ENCODE assay signal across 25 cellular contexts in the genomic region with DNA sequence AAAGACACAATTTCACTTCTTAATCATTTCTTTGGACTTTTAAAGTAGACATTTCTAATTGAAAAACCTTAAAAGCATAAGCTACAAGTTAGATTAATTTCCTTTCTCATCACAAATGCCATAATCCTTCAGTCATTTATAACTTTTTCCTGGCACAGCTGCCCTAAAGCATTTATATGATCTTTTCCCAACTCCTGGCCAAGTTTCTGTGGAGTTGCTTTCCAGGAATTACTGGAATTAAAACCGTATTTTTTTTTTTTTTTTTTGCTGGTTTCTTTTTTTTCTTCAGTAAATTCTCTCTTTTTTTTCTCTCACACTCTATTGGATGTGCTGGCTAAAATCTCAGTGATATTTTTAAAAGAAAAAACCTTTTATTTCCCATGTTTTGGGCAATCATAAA.
"Had no signal": no experiment of that assay in that cellular context is flagged by ENCODE, and none has a peak within 500 bp of the region (broad histone marks: within the 10 kb centered on the region; RNA-seq: fewer than 3 reads in every experiment).

No MANE protein-coding gene starts in this region.

- H3K36me3 Mint-ChIP-seq: activated naive CD8-positive, alpha-beta T cell treated with anti-CD3 and anti-CD28 coated beads, Interleukin-2, amount 10 ng/mL, durations not matched to agents 7 days and 5 days had no signal

- H3K27me3 Mint-ChIP-seq: activated CD4-positive, alpha-beta memory T cell treated with anti-CD3 and anti-CD28 coated beads, Interleukin-2, amount 10 ng/mL, durations not matched to agents 7 days and 5 days; activated CD4-positive, alpha-beta T cell treated with anti-CD3 and anti-CD28 coated beads, Interleukin-2, amount 10 ng/mL, durations not matched to agents 7 days and 5 days; activated naive CD8-positive, alpha-beta T cell treated with anti-CD3 and anti-CD28 coated beads, Interleukin-2, amount 10 ng/mL, durations not matched to agents 7 days and 5 days had no signal

- H3K27me3 ChIP-seq: ascending aorta, body of pancreas, MG63 had no signal

- DNase-seq: activated CD4-positive, alpha-beta memory T cell treated with anti-CD3 and anti-CD28 coated beads, Interleukin-2, amount 10 ng/mL, durations not matched to agents 7 days and 5 days; activated CD4-positive, alpha-beta T cell treated with anti-CD3 and anti-CD28 coated beads, Interleukin-2, amount 10 ng/mL, durations not matched to agents 7 days and 5 days; activated CD4-positive, CD25-positive, alpha-beta regulatory T cell; activated CD8-positive, alpha-beta memory T cell treated with anti-CD3 and anti-CD28 coated beads, Interleukin-2, amount 50 U/mL, for 4 hours; activated naive CD4-positive, alpha-beta T cell treated with anti-CD3 and anti-CD28 coated beads, Interleukin-2, amount 50 U/mL, for 16 hours; activated naive CD8-positive, alpha-beta T cell treated with anti-CD3 and anti-CD28 coated beads, Interleukin-2, amount 10 ng/mL, durations not matched to agents 7 days and 5 days; activated T-cell treated with anti-CD3 and anti-CD28 coated beads, Interleukin-2, amount 50 U/mL, for 72 hours; amniotic stem cell; body of pancreas; central memory CD4-positive, alpha-beta T cell; KG1; MG63; MV-4-11; NCI-H1092 treated with DMSO at 0.1 percent for 48 hours; NCI-H1417 treated with DMSO at 0.1 percent for 48 hours; NCI-H1694; NCI-H2029; NCI-H345; NCI-H510A; NCI-H526 treated with DMSO at 0.1 percent for 48 hours; NCI-H82; SIG-M5; T-helper 1 cell had no signal

- H3K4me1 ChIP-seq: ascending aorta, body of pancreas had no signal

- H3K4me3 ChIP-seq: ascending aorta, body of pancreas, MG63 had no signal

- H3K9me3 ChIP-seq: ascending aorta, body of pancreas had no signal

- H3K27ac Mint-ChIP-seq: activated CD4-positive, alpha-beta memory T cell treated with anti-CD3 and anti-CD28 coated beads, Interleukin-2, amount 10 ng/mL, durations not matched to agents 7 days and 5 days; activated CD4-positive, alpha-beta T cell treated with anti-CD3 and anti-CD28 coated beads, Interleukin-2, amount 10 ng/mL, durations not matched to agents 7 days and 5 days; activated naive CD8-positive, alpha-beta T cell treated with anti-CD3 and anti-CD28 coated beads, Interleukin-2, amount 10 ng/mL, durations not matched to agents 7 days and 5 days; activated T-cell treated with anti-CD3 and anti-CD28 coated beads, Interleukin-2, amount 50 U/mL, for 72 hours had no signal

- H3K9me3 Mint-ChIP-seq: activated CD4-positive, alpha-beta memory T cell treated with anti-CD3 and anti-CD28 coated beads, Interleukin-2, amount 10 ng/mL, durations not matched to agents 7 days and 5 days had no signal

- H3K27ac ChIP-seq: ascending aorta, body of pancreas, VCaP had no signal

- H3K36me3 ChIP-seq: ascending aorta, MG63 had no signal

- H3K4me1 Mint-ChIP-seq: activated CD4-positive, alpha-beta memory T cell treated with anti-CD3 and anti-CD28 coated beads, Interleukin-2, amount 10 ng/mL, durations not matched to agents 7 days and 5 days; activated CD4-positive, alpha-beta T cell treated with anti-CD3 and anti-CD28 coated beads, Interleukin-2, amount 10 ng/mL, durations not matched to agents 7 days and 5 days; activated naive CD8-positive, alpha-beta T cell treated with anti-CD3 and anti-CD28 coated beads, Interleukin-2, amount 10 ng/mL, durations not matched to agents 7 days and 5 days had no signal

- ATAC-seq: activated T-cell treated with anti-CD3 and anti-CD28 coated beads, Interleukin-2, amount 50 U/mL, for 72 hours; body of pancreas had no signal

- H3K4me3 Mint-ChIP-seq: activated CD4-positive, alpha-beta memory T cell treated with anti-CD3 and anti-CD28 coated beads, Interleukin-2, amount 10 ng/mL, durations not matched to agents 7 days and 5 days; activated CD4-positive, alpha-beta T cell treated with anti-CD3 and anti-CD28 coated beads, Interleukin-2, amount 10 ng/mL, durations not matched to agents 7 days and 5 days; activated naive CD8-positive, alpha-beta T cell treated with anti-CD3 and anti-CD28 coated beads, Interleukin-2, amount 10 ng/mL, durations not matched to agents 7 days and 5 days; activated T-cell treated with anti-CD3 and anti-CD28 coated beads, Interleukin-2, amount 50 U/mL, for 72 hours had no signal
